ENCODE assay signal across 25 cellular contexts in the genomic region with DNA sequence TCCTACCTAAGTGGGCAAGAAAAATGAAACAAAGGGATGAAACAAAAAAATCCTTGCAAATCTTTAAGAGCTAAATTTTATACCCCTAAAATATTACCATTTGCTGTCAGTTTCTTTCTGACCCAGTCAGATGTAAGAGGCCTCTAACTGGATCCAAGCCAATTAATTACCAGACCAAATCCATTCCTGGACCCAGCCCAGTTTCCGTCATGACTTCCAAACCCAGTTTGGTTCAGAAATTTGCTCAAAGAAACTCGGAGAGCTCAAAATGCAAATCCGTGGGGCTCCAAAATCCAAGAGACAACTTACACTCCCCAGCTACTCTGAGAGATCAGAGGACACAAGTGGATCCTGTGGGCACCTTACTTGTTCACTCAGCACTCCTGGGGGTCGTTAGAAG.
"Had no signal": no experiment of that assay in that cellular context is flagged by ENCODE, and none has a peak within 500 bp of the region (broad histone marks: within the 10 kb centered on the region; RNA-seq: fewer than 3 reads in every experiment).

No MANE protein-coding gene starts in this region.

- H3K4me1 Mint-ChIP-seq: activated CD4-positive, alpha-beta T cell treated with anti-CD3 and anti-CD28 coated beads, Interleukin-2, amount 10 ng/mL, durations not matched to agents 24 days and 14 days; activated T-helper 17 cell treated with anti-CD3 and anti-CD28 coated beads, Interleukin-2, amount 50 U/mL, for 72 hours had no signal

- H3K36me3 Mint-ChIP-seq: activated CD4-positive, alpha-beta memory T cell treated with anti-CD3 and anti-CD28 coated beads for 36 hours had no signal

- H3K9me3 ChIP-seq: adrenal gland, body of pancreas, colonic mucosa had no signal

- H3K4me3 Mint-ChIP-seq: activated CD4-positive, alpha-beta memory T cell treated with anti-CD3 and anti-CD28 coated beads for 36 hours; activated CD4-positive, alpha-beta T cell treated with anti-CD3 and anti-CD28 coated beads for 36 hours; activated CD4-positive, alpha-beta T cell treated with anti-CD3 and anti-CD28 coated beads, Interleukin-2, amount 10 ng/mL, durations not matched to agents 24 days and 14 days; activated naive CD4-positive, alpha-beta T cell treated with anti-CD3 and anti-CD28 coated beads, Interleukin-2, amount 50 U/mL, for 24 hours; activated naive CD8-positive, alpha-beta T cell treated with anti-CD3 and anti-CD28 coated beads for 36 hours; activated naive CD8-positive, alpha-beta T cell treated with anti-CD3 and anti-CD28 coated beads, Interleukin-2, amount 50 U/mL, for 24 hours; activated T-cell treated with anti-CD3 and anti-CD28 coated beads, Interleukin-2, amount 50 U/mL, for 4 hours; activated T-helper 17 cell treated with anti-CD3 and anti-CD28 coated beads, Interleukin-2, amount 50 U/mL, for 72 hours; endodermal cell had no signal

- H3K4me1 ChIP-seq: adrenal gland, colonic mucosa had no signal

- H3K27ac Mint-ChIP-seq: activated CD4-positive, alpha-beta memory T cell treated with anti-CD3 and anti-CD28 coated beads for 36 hours; activated CD4-positive, alpha-beta T cell treated with anti-CD3 and anti-CD28 coated beads for 36 hours; activated CD4-positive, alpha-beta T cell treated with anti-CD3 and anti-CD28 coated beads, Interleukin-2, amount 10 ng/mL, durations not matched to agents 24 days and 14 days; activated naive CD4-positive, alpha-beta T cell treated with anti-CD3 and anti-CD28 coated beads, Interleukin-2, amount 50 U/mL, for 24 hours; activated naive CD8-positive, alpha-beta T cell treated with anti-CD3 and anti-CD28 coated beads for 36 hours; activated naive CD8-positive, alpha-beta T cell treated with anti-CD3 and anti-CD28 coated beads, Interleukin-2, amount 50 U/mL, for 24 hours; activated T-helper 17 cell treated with anti-CD3 and anti-CD28 coated beads, Interleukin-2, amount 50 U/mL, for 72 hours; endodermal cell had no signal

- H3K27ac ChIP-seq: adrenal gland, body of pancreas, colonic mucosa had no signal

- H3K4me3 ChIP-seq: adrenal gland, body of pancreas, colonic mucosa had no signal

- H3K36me3 ChIP-seq: adrenal gland, colonic mucosa had no signal

- H3K27me3 ChIP-seq: adrenal gland, body of pancreas, colonic mucosa had no signal

- DNase-seq: activated CD4-positive, alpha-beta memory T cell treated with anti-CD3 and anti-CD28 coated beads for 36 hours; activated CD4-positive, alpha-beta T cell treated with anti-CD3 and anti-CD28 coated beads for 36 hours; activated CD4-positive, alpha-beta T cell treated with anti-CD3 and anti-CD28 coated beads, Interleukin-2, amount 10 ng/mL, durations not matched to agents 24 days and 14 days; activated CD4-positive, CD25-positive, alpha-beta regulatory T cell; activated CD4-positive, CD25-positive, alpha-beta regulatory T cell treated with anti-CD3 and anti-CD28 coated beads, Interleukin-2, amount 50 U/mL, for 72 hours; activated CD8-positive, alpha-beta memory T cell treated with anti-CD3 and anti-CD28 coated beads, Interleukin-2, amount 50 U/mL, for 48 hours; activated effector memory CD4-positive, alpha-beta T cell treated with Interleukin-2 at 50 U/mL for 16 hours; activated gamma-delta T cell treated with Interleukin-2 at 50 U/mL for 16 hours; activated naive CD4-positive, alpha-beta T cell treated with Interleukin-2 at 50 U/mL for 16 hours; activated naive CD8-positive, alpha-beta T cell treated with anti-CD3 and anti-CD28 coated beads for 36 hours; activated naive CD8-positive, alpha-beta T cell treated with anti-CD3 and anti-CD28 coated beads, Interleukin-2, amount 50 U/mL, for 24 hours; activated T-cell treated with anti-CD3 and anti-CD28 coated beads, Interleukin-2, amount 50 U/mL, for 4 hours; adrenal gland; amygdala; aorta; cerebellar nuclear complex; colonic mucosa; effector memory CD4-positive, alpha-beta T cell; endodermal cell; foreskin fibroblast; head of caudate nucleus; T-helper 2 cell had no signal

- H3K27me3 Mint-ChIP-seq: activated CD4-positive, alpha-beta memory T cell treated with anti-CD3 and anti-CD28 coated beads for 36 hours; activated CD4-positive, alpha-beta T cell treated with anti-CD3 and anti-CD28 coated beads for 36 hours; activated CD4-positive, alpha-beta T cell treated with anti-CD3 and anti-CD28 coated beads, Interleukin-2, amount 10 ng/mL, durations not matched to agents 24 days and 14 days; activated naive CD4-positive, alpha-beta T cell treated with anti-CD3 and anti-CD28 coated beads, Interleukin-2, amount 50 U/mL, for 24 hours; activated naive CD8-positive, alpha-beta T cell treated with anti-CD3 and anti-CD28 coated beads for 36 hours; activated naive CD8-positive, alpha-beta T cell treated with anti-CD3 and anti-CD28 coated beads, Interleukin-2, amount 50 U/mL, for 24 hours; activated T-helper 17 cell treated with anti-CD3 and anti-CD28 coated beads, Interleukin-2, amount 50 U/mL, for 72 hours had no signal

- H3K9me3 Mint-ChIP-seq: activated naive CD4-positive, alpha-beta T cell treated with anti-CD3 and anti-CD28 coated beads, Interleukin-2, amount 50 U/mL, for 24 hours; activated T-helper 17 cell treated with anti-CD3 and anti-CD28 coated beads, Interleukin-2, amount 50 U/mL, for 72 hours had no signal
